Comparison of ENCODE assay signal across 25 cellular contexts in genomic region chr2:177529166-177529565, GRCh38.
"Had no signal": no experiment of that assay in that cellular context is flagged by ENCODE, and none has a peak within 500 bp of the region (broad histone marks: within the 10 kb centered on the region; RNA-seq: fewer than 3 reads in every experiment).

No MANE protein-coding gene starts in this region.

- H3K9me3 ChIP-seq: esophagus squamous epithelium, lower lobe of right lung, mucosa of descending colon, prostate gland, right atrium auricular region, suprapubic skin, transverse colon, vagina had no signal

- H3K27ac Mint-ChIP-seq: natural killer cell treated with Interleukin-12 subunit alpha and Interleukin-12 subunit beta and Interleukin-15 and Interleukin-18, amount 100 ng/mL, for 72 hours; stimulated activated naive CD8-positive, alpha-beta T cell treated with anti-CD3 and anti-CD28 coated beads, Interleukin-15, amount 100 ng/mL, for 72 hours had no signal

- H3K4me1 Mint-ChIP-seq: naive B cell; stimulated activated naive CD8-positive, alpha-beta T cell treated with anti-CD3 and anti-CD28 coated beads, Interleukin-15, amount 100 ng/mL, for 72 hours had no signal

- H3K4me3 Mint-ChIP-seq: naive B cell; natural killer cell treated with Interleukin-12 subunit alpha and Interleukin-12 subunit beta and Interleukin-15 and Interleukin-18, amount 100 ng/mL, for 72 hours; stimulated activated naive CD8-positive, alpha-beta T cell treated with anti-CD3 and anti-CD28 coated beads, Interleukin-15, amount 100 ng/mL, for 72 hours had no signal

- H3K4me1 ChIP-seq: esophagus squamous epithelium, lower lobe of right lung, prostate gland, right atrium auricular region, suprapubic skin, transverse colon, vagina had no signal

- DNase-seq: dermis blood vessel endothelial cell; effector memory CD4-positive, alpha-beta T cell; erythroblast; esophagus squamous epithelium; foreskin melanocyte; hypothalamus; left ventricle myocardium superior; lower lobe of right lung; mucosa of descending colon; naive B cell; nucleus accumbens; stimulated activated CD4-positive, alpha-beta T cell treated with anti-CD3 and anti-CD28 coated beads, Interleukin-12 subunit alpha, Interleukin-12 subunit beta, amount 100 ng/mL, for 4 hours; stimulated activated CD4-positive, alpha-beta T cell treated with anti-CD3 and anti-CD28 coated beads, Interleukin-1b, Interleukin-23, amount 100 ng/mL, for 48 hours; stimulated activated CD4-positive, alpha-beta T cell treated with anti-CD3 and anti-CD28 coated beads, Interleukin-4, amount 100 ng/mL, for 1 hour; stimulated activated CD8-positive, alpha-beta memory T cell treated with anti-CD3 and anti-CD28 coated beads, Interleukin-4, amount 100 ng/mL, for 48 hours; stimulated activated naive CD4-positive, alpha-beta T cell; stimulated activated naive CD8-positive, alpha-beta T cell treated with anti-CD3 and anti-CD28 coated beads, Interleukin-15, amount 100 ng/mL, for 72 hours; transverse colon had no signal

- H3K4me3 ChIP-seq: coronary artery, esophagus squamous epithelium, lower lobe of right lung, mucosa of descending colon, prostate gland, right atrium auricular region, smooth muscle cell, suprapubic skin, transverse colon, vagina had no signal

- H3K36me3 ChIP-seq: prostate gland, right atrium auricular region, vagina had no signal

- H3K27me3 Mint-ChIP-seq: naive B cell; natural killer cell treated with Interleukin-12 subunit alpha and Interleukin-12 subunit beta and Interleukin-15 and Interleukin-18, amount 100 ng/mL, for 72 hours; stimulated activated naive CD8-positive, alpha-beta T cell treated with anti-CD3 and anti-CD28 coated beads, Interleukin-15, amount 100 ng/mL, for 72 hours had no signal

- H3K9me3 Mint-ChIP-seq: naive B cell; natural killer cell treated with Interleukin-12 subunit alpha and Interleukin-12 subunit beta and Interleukin-15 and Interleukin-18, amount 100 ng/mL, for 72 hours; stimulated activated naive CD8-positive, alpha-beta T cell treated with anti-CD3 and anti-CD28 coated beads, Interleukin-15, amount 100 ng/mL, for 72 hours had no signal

- H3K27ac ChIP-seq: coronary artery, esophagus squamous epithelium, lower lobe of right lung, prostate gland, right atrium auricular region, suprapubic skin, transverse colon, vagina had no signal

- H3K27me3 ChIP-seq: esophagus squamous epithelium, right atrium auricular region, suprapubic skin, transverse colon, vagina had no signal
